ENCODE assay signal across 7 cellular contexts in genomic region chr19:39031368-39032163, GRCh38. TPM values are rescaled to one million over a fixed set of nuclear protein-coding genes. Genes with fewer than 3 reads are reported as not detected.
A peak's percentile ranks its signal among the peaks of the same experiment; 100 is the strongest.
DNase-seq lines count a peak whose midpoint lies in the region; TF ChIP-seq lines count a peak whose summit lies in the region.

No MANE protein-coding gene starts in this region.

- H3K9me2 ChIP-seq in SK-N-SH: no peaks in the 10 kb centered on the region

- no peaks in the 10 kb centered on the region for H3K36me3 ChIP-seq in SK-N-SH (replicated peaks in 1 of 2; ENCODE audit: control insufficient read depth in 1 of 2, insufficient read depth in 2 of 2, low read length in 1 of 2)

- H2AFZ ChIP-seq in SK-N-SH (ENCODE audit: low read depth): peak overlapping the region; percentile 85

- H3K9me3 Mint-ChIP-seq in IgD-negative memory B cell: peaks cover 0 to 3% (median 0%) of the 10 kb centered on the region in 3 donors
- no peaks in the 10 kb centered on the region for H3K9me3 Mint-ChIP-seq in glutamatergic neuron (ENCODE audit: unreplicated experiment)

- no peak for TF ChIP-seq RAD21 in SK-N-SH (IDR thresholded peaks at IDR 0.05; ENCODE audit: low read length)

- WGBS in SK-N-SH (ENCODE audit: low lambda C conversion rate): 1% methylated on average over 25 of the region's 58 CpGs

- no peaks in the 10 kb centered on the region for H3K79me2 ChIP-seq in SK-N-SH (ENCODE audit: insufficient read depth)

- CTCF ChIA-PET in SK-N-SH (lab: Yijun Ruan, JAX): interaction anchor here (0.9 to 2.1 kb wide), 3 partner anchors 21 to 296 kb away, joined by 3 to 7 read pairs (median 4); partner anchors contain the start of gene FBXO17

- H3F3A ChIP-seq in SK-N-SH (replicated peaks; ENCODE audit: insufficient read depth): no peaks in the 10 kb centered on the region

- H3K4me2 ChIP-seq in SK-N-SH: peak overlapping the region; percentile 97

- peak overlapping the region in 1 of 2 experiments; percentile 78; a peak in 2 of 4 replicates for H3K27ac ChIP-seq in SK-N-SH (ENCODE audit: low read depth in 2 of 2, low read length in 1 of 2)

- TF ChIP-seq POLR2A in GM18526 (IDR thresholded peaks at IDR 0.05; ENCODE audit: extremely low read depth, insufficient read length): peak; percentile 0

- H3K27ac Mint-ChIP-seq in IgD-negative memory B cell: no peak overlapping the region
- no peak overlapping the region for H3K27ac Mint-ChIP-seq in glutamatergic neuron (ENCODE audit: unreplicated experiment)

- H4K20me1 ChIP-seq in SK-N-SH (ENCODE audit: insufficient read depth): no peaks in the 10 kb centered on the region

- peaks cover 0 to 3% (median 3%) of the 10 kb centered on the region in 3 donors for H3K4me1 Mint-ChIP-seq in IgD-negative memory B cell
- no peaks in the 10 kb centered on the region for H3K4me1 Mint-ChIP-seq in glutamatergic neuron (ENCODE audit: low read depth, unreplicated experiment)

- H3K4me3 Mint-ChIP-seq in IgD-negative memory B cell: peak overlapping the region in 3 of 4 donors; percentile 59 to 93 (median 86)
- H3K4me3 Mint-ChIP-seq in glutamatergic neuron (ENCODE audit: unreplicated experiment): peak overlapping the region; percentile 71

- POLR2A ChIA-PET in SK-N-SH (lab: Yijun Ruan, JAX): no interaction called here

- H3K27me3 ChIP-seq in SK-N-SH (ENCODE audit: insufficient read depth): no peaks in the 10 kb centered on the region

- no peaks in the 10 kb centered on the region for H3K9me3 ChIP-seq in SK-N-SH

- peak overlapping the region; percentile 51; the same call in 1 of the 2 replicates for H3K9ac ChIP-seq in SK-N-SH

- H3K36me3 Mint-ChIP-seq in IgD-negative memory B cell (no peaks in the 10 kb centered on the region), glutamatergic neuron (ENCODE audit: unreplicated experiment) (peaks cover 11% of the 10 kb centered on the region)

- H3K27me3 Mint-ChIP-seq in IgD-negative memory B cell (peaks cover 13% of the 10 kb centered on the region), glutamatergic neuron (ENCODE audit: unreplicated experiment) (peaks cover 2% of the 10 kb centered on the region)

- H3K4me1 ChIP-seq in SK-N-SH (ENCODE audit: control insufficient read depth in 1 of 2, insufficient read depth in 2 of 2, low read depth in 1 of 2, low read length in 1 of 2): peaks cover 0 to 3% of the 10 kb centered on the region in 2 experiments; a peak in 1 of 4 replicates

- DNase-seq in SK-N-SH (peak; percentile 94), glutamatergic neuron (peak; percentile 78), occipital lobe (lab: John Stamatoyannopoulos, UW) (peak; percentile 92), superior temporal gyrus (ENCODE audit: extremely low spot score) (peak; percentile 74)
- DNase-seq in activated naive CD4-positive, alpha-beta T cell treated with anti-CD3 and anti-CD28 coated beads, Interleukin-2, amount 50 U/mL, for 16 hours: peak; percentile 84

- TF ChIP-seq CTCF in SK-N-SH (IDR thresholded peaks at IDR 0.05): no peak
- no peak for TF ChIP-seq CTCF in glutamatergic neuron (IDR thresholded peaks at IDR 0.05; ENCODE audit: partially characterized antibody, unreplicated experiment)

- TF ChIP-seq EP300 in SK-N-SH (IDR thresholded peaks at IDR 0.05; ENCODE audit: borderline replicate concordance in 1 of 2, low read depth in 1 of 2, low read length in 1 of 2): no peak

- H3K4me3 ChIP-seq in SK-N-SH (ENCODE audit: low read depth in 2 of 2, low read length in 1 of 2): peak overlapping the region; percentile 60 to 68

TF ChIP-seq in SK-N-SH, 30 proteins besides CTCF, POLR2A, EP300 and RAD21 (continues in another document):
- peak; percentile 34; the same call in 1 of the 2 replicates for TF ChIP-seq MXI1 (IDR thresholded peaks at IDR 0.05; ENCODE audit: low read depth, low read length)
- no peak for TF ChIP-seq RCOR1 (IDR thresholded peaks at IDR 0.05; ENCODE audit: low read length)
- no peak for TF ChIP-seq MEF2A (IDR thresholded peaks at IDR 0.05; ENCODE audit: borderline replicate concordance, low read depth)
- peak; percentile 66 for TF ChIP-seq POLR2AphosphoS5 (IDR thresholded peaks at IDR 0.05; ENCODE audit: low read depth, low read length)
- TF ChIP-seq RFX5 (IDR thresholded peaks at IDR 0.05; ENCODE audit: low read length): no peak
- peak; percentile 52 for TF ChIP-seq ELF1 (IDR thresholded peaks at IDR 0.05)
- peak; percentile 56; the same call in 1 of the 2 replicates for TF ChIP-seq NFIC (IDR thresholded peaks at IDR 0.05; ENCODE audit: borderline replicate concordance)
- no peak for TF ChIP-seq FOSL2 (IDR thresholded peaks at IDR 0.05; ENCODE audit: borderline replicate concordance, low read depth)
- peak; percentile 13; the same call in 1 of the 2 replicates for TF ChIP-seq TAF1 (IDR thresholded peaks at IDR 0.05; ENCODE audit: borderline replicate concordance, low read depth, low read length)
- no peak for TF ChIP-seq TCF12 (IDR thresholded peaks at IDR 0.05)
- TF ChIP-seq USF1 (IDR thresholded peaks at IDR 0.05; ENCODE audit: borderline replicate concordance, low read depth): peak; percentile 33; the same call in 1 of the 2 replicates
- no peak for TF ChIP-seq FOXJ3 (CRISPR knock-in tag; IDR thresholded peaks at IDR 0.05)
- TF ChIP-seq GABPA (IDR thresholded peaks at IDR 0.05; ENCODE audit: low read depth): peak; percentile 43; the same call in 1 of the 2 replicates
- no peak for TF ChIP-seq EZH2phosphoT487 (IDR thresholded peaks at IDR 0.05; ENCODE audit: borderline replicate concordance, low read depth)
- TF ChIP-seq USF2 (IDR thresholded peaks at IDR 0.05; ENCODE audit: borderline replicate concordance, low read depth, low read length): no peak
- TF ChIP-seq CHD2 (IDR thresholded peaks at IDR 0.05; ENCODE audit: low read length, partially characterized antibody): no peak
- TF ChIP-seq REST (IDR thresholded peaks at IDR 0.05; ENCODE audit: low read depth, low read length): no peak
- no peak for TF ChIP-seq GATA2 (CRISPR knock-in tag; IDR thresholded peaks at IDR 0.05)
- no peak for TF ChIP-seq TEAD4 (IDR thresholded peaks at IDR 0.05; ENCODE audit: borderline replicate concordance, insufficient read depth)

RNA-seq across cellular contexts. Expression of gene FBXO27, which starts 0.8 kb away (rescaled TPM):
- 0.38 TPM for polyA plus RNA-seq in IgD-negative memory B cell
- 5.0 and 5.8 TPM in 2 replicates for polyA plus RNA-seq in SK-N-SH (2012; rRNA removed)
- 4.3 and 4.5 TPM in 2 replicates for polyA plus RNA-seq in SK-N-SH (2012; cell fraction: cytosol; rRNA removed)
- polyA plus RNA-seq in SK-N-SH (2012; cell fraction: nucleus; rRNA removed): 3.2 and 7.6 TPM in 2 replicates
- total RNA-seq in glutamatergic neuron (ENCODE audit: unreplicated experiment): 2.2 TPM
- 5.6 TPM for total RNA-seq in occipital lobe

RNA-seq across cellular contexts. Expression of gene ACP7, which starts 52.6 kb away (rescaled TPM):
- not detected for polyA plus RNA-seq in IgD-negative memory B cell
- polyA plus RNA-seq in SK-N-SH (2012; rRNA removed): 0.24 and 0.36 TPM in 2 replicates
- polyA plus RNA-seq in SK-N-SH (2012; cell fraction: cytosol; rRNA removed): 0.13 and 0.31 TPM in 2 replicates
- polyA plus RNA-seq in SK-N-SH (2012; cell fraction: nucleus; rRNA removed): 0.41 and 0.45 TPM in 2 replicates
- total RNA-seq in glutamatergic neuron (ENCODE audit: unreplicated experiment): not detected
- not detected for total RNA-seq in occipital lobe

RNA-seq across cellular contexts. Expression of gene FBXO17, which starts 56.0 kb away (rescaled TPM):
- polyA plus RNA-seq in IgD-negative memory B cell (not detected), SK-N-SH (2012; rRNA removed) (30.8 and 40.7 TPM in 2 replicates)
- polyA plus RNA-seq in SK-N-SH (2012; cell fraction: cytosol; rRNA removed): 19.8 and 26.3 TPM in 2 replicates
- polyA plus RNA-seq in SK-N-SH (2012; cell fraction: nucleus; rRNA removed): 82.4 and 84.3 TPM in 2 replicates
- total RNA-seq in glutamatergic neuron (ENCODE audit: unreplicated experiment) (5.5 TPM), occipital lobe (3.6 TPM)
